In the genomic region with DNA sequence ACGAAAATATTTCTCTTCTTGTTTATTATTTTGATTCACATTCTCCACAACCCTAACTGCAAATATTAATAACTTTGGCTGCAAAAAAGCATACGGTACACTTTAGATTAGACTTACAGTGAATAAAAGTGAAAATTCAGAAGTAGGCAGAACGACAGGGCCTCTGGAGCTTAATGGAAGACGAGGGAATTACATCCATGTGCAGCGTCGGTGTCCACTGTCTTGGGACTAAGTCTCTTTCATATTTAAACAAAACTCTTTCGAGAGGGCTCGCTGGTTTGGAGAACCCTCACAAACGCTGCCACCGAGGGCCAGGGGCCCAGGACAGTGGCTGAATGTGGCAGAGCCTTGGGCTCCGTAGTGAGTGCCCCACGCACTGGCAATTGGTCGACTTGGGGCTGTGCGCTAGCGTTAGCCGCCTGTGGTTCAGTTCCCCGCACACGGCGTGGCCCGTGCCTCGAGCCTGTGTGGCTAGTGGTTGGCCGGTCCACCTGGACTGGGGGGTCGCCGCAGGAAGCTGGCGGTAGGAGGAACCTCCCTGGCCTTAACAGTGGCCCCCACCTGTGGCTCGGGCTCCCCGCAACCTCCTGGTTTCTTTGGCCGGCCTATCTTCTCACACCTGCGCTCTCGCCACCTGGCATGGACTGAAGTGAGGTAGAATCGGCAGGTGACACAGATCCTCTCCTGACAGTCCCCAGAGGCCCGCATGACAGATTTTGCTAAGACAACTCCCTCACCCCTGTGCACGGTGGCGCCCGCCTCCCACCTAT, we compare ENCODE assay signal across 9 cellular contexts. TPM values are rescaled to one million over a fixed set of nuclear protein-coding genes. Genes with fewer than 3 reads are reported as not detected.
DNase-seq lines count a peak whose midpoint lies in the region; ATAC-seq and TF ChIP-seq lines count a peak whose summit lies in the region.
"Had no signal": no experiment of that assay in that cellular context is flagged by ENCODE, and none has a peak within 500 bp of the region (broad histone marks: within the 10 kb centered on the region; RNA-seq: fewer than 3 reads in every experiment).

No MANE protein-coding gene starts in this region.

- no CpG with 5 or more reads among the region's 35 CpGs for WGBS in mesendoderm (ENCODE audit: extremely low coverage, insufficient coverage, low lambda C conversion rate)

- peaks cover 2% of the 10 kb centered on the region for H3K4me1 ChIP-seq in ACC112 (ENCODE audit: control insufficient read depth, insufficient read depth, low read length, unreplicated experiment)
- peaks cover 59% of the 10 kb centered on the region for H3K4me1 ChIP-seq in GM23338 (ENCODE audit: insufficient read depth)
- H3K4me1 ChIP-seq in mesendoderm (ENCODE audit: control insufficient read depth, low read depth, low read length), result peaks cover 2% of the 10 kb centered on the region

- H2BK15ac ChIP-seq in mesendoderm (replicated peaks; ENCODE audit: low read depth), result no peak overlapping the region

- no peaks in the 10 kb centered on the region; the same call in 2 of the 3 replicates for H3K9me3 Mint-ChIP-seq in GM23338
- H3K9me3 Mint-ChIP-seq in activated T-helper 1 cell treated with anti-CD3 and anti-CD28 coated beads, Interleukin-12 subunit alpha, Interleukin-12 subunit beta, Interleukin-2, Interleukin-4 antibody, amounts not matched to agents 30 ng/mL and 10 ng/mL and 1 ng/mL, durations not matched to agents 14 hours and 24 hours and 36 hours, result no peaks in the 10 kb centered on the region

- no peak overlapping the region for H4K8ac ChIP-seq in mesendoderm (ENCODE audit: low read depth, low read length)

- TF ChIP-seq CTCF in GM23338 (conservative IDR thresholded peaks at IDR 0.05; ENCODE audit: low read depth in 2 of 2), result 0 out of 4 replicates have a peak, but pooled peaks of 1 of the 2 experiments have one; percentile 16

- H3K4me3 Mint-ChIP-seq in GM23338, result peak overlapping the region; percentile 72
- H3K4me3 Mint-ChIP-seq in activated T-helper 1 cell treated with anti-CD3 and anti-CD28 coated beads, Interleukin-12 subunit alpha, Interleukin-12 subunit beta, Interleukin-2, Interleukin-4 antibody, amounts not matched to agents 30 ng/mL and 10 ng/mL and 1 ng/mL, durations not matched to agents 14 hours and 24 hours and 36 hours, result no peak overlapping the region

- H3K23ac ChIP-seq in mesendoderm (ENCODE audit: low read length), result no peak overlapping the region

- peaks cover 42% of the 10 kb centered on the region for H4K20me1 ChIP-seq in GM23338 (replicated peaks; ENCODE audit: insufficient read depth)

- no peaks in the 10 kb centered on the region for H3K36me3 ChIP-seq in ACC112 (ENCODE audit: insufficient read depth, low read length)
- no peaks in the 10 kb centered on the region for H3K36me3 ChIP-seq in GM23338 (ENCODE audit: insufficient read depth)
- H3K36me3 ChIP-seq in mesendoderm (ENCODE audit: control insufficient read depth, insufficient read depth, low read length), result no peaks in the 10 kb centered on the region

- no peaks in the 10 kb centered on the region for H3K79me2 ChIP-seq in ACC112 (ENCODE audit: control insufficient read depth, insufficient read depth, low read length, unreplicated experiment)
- H3K79me2 ChIP-seq in GM23338 (replicated peaks; ENCODE audit: insufficient read depth), result no peaks in the 10 kb centered on the region
- H3K79me2 ChIP-seq in mesendoderm (ENCODE audit: control insufficient read depth, insufficient read depth, low read length), result no peaks in the 10 kb centered on the region

- H3F3A ChIP-seq in GM23338 (replicated peaks; ENCODE audit: low read depth), result peaks cover 38% of the 10 kb centered on the region

- H2AK5ac ChIP-seq in mesendoderm (ENCODE audit: low read length), result no peak overlapping the region

- H3K4me2 ChIP-seq in GM23338 (peak overlapping the region; percentile 92), mesendoderm (ENCODE audit: low read length) (peak overlapping the region; percentile 64)

- H2BK5ac ChIP-seq in mesendoderm (ENCODE audit: low read length), result no peak overlapping the region

- no peak overlapping the region for H2BK120ac ChIP-seq in mesendoderm (ENCODE audit: low read depth, low read length)

- no peak overlapping the region for H4K5ac ChIP-seq in mesendoderm (ENCODE audit: low read length)

- H3K27ac ChIP-seq in ACC112 (ENCODE audit: low read depth, low read length) (no peak overlapping the region), GM23338 (ENCODE audit: low read depth) (no peak overlapping the region), mesendoderm (ENCODE audit: low read depth, low read length) (no peak overlapping the region)

- intact Hi-C loops in activated T-helper 1 cell treated with anti-CD3 and anti-CD28 coated beads, Interleukin-12 subunit alpha, Interleukin-12 subunit beta, Interleukin-2, Interleukin-4 antibody, amounts not matched to agents 30 ng/mL and 10 ng/mL and 1 ng/mL, durations not matched to agents 14 hours and 24 hours and 36 hours (cut with micrococcal nuclease), result loop anchor here (10.0 kb wide), 1 partner anchor 284 kb away; no protein-coding TSS in a partner anchor

- no peak overlapping the region for H3K18ac ChIP-seq in mesendoderm (ENCODE audit: low read length)

- H3K36me3 Mint-ChIP-seq in GM23338 (ENCODE audit: low read depth), result no peaks in the 10 kb centered on the region; the same call in 2 of the 3 replicates
- peaks cover 4% of the 10 kb centered on the region for H3K36me3 Mint-ChIP-seq in activated T-helper 1 cell treated with anti-CD3 and anti-CD28 coated beads, Interleukin-12 subunit alpha, Interleukin-12 subunit beta, Interleukin-2, Interleukin-4 antibody, amounts not matched to agents 30 ng/mL and 10 ng/mL and 1 ng/mL, durations not matched to agents 14 hours and 24 hours and 36 hours (ENCODE audit: low read depth)

- H3K4me1 Mint-ChIP-seq in GM23338, result peaks cover 55% of the 10 kb centered on the region
- H3K4me1 Mint-ChIP-seq in activated T-helper 1 cell treated with anti-CD3 and anti-CD28 coated beads, Interleukin-12 subunit alpha, Interleukin-12 subunit beta, Interleukin-2, Interleukin-4 antibody, amounts not matched to agents 30 ng/mL and 10 ng/mL and 1 ng/mL, durations not matched to agents 14 hours and 24 hours and 36 hours (ENCODE audit: low read depth), result peaks cover 6% of the 10 kb centered on the region

- peaks cover 100% of the 10 kb centered on the region for H3K27me3 Mint-ChIP-seq in GM23338 (ENCODE audit: insufficient read depth, low read depth, poor library complexity)
- H3K27me3 Mint-ChIP-seq in activated T-helper 1 cell treated with anti-CD3 and anti-CD28 coated beads, Interleukin-12 subunit alpha, Interleukin-12 subunit beta, Interleukin-2, Interleukin-4 antibody, amounts not matched to agents 30 ng/mL and 10 ng/mL and 1 ng/mL, durations not matched to agents 14 hours and 24 hours and 36 hours (ENCODE audit: insufficient read depth), result peaks cover 84% of the 10 kb centered on the region

- no peaks in the 10 kb centered on the region for H3K79me1 ChIP-seq in mesendoderm (ENCODE audit: low read length)

- no peak overlapping the region for H3K4ac ChIP-seq in mesendoderm (ENCODE audit: low read depth, low read length)

- H3K4me3 ChIP-seq in ACC112 (ENCODE audit: low read depth, low read length), result peak overlapping the region; percentile 86
- peak overlapping the region; percentile 56 for H3K4me3 ChIP-seq in GM23338
- H3K4me3 ChIP-seq in mesendoderm (ENCODE audit: low read length), result no peak overlapping the region

- H3K27me3 ChIP-seq in ACC112 (ENCODE audit: insufficient read depth, low read length), result peaks cover 98% of the 10 kb centered on the region
- peaks cover 96% of the 10 kb centered on the region for H3K27me3 ChIP-seq in GM23338 (ENCODE audit: insufficient read depth)
- peaks cover 75% of the 10 kb centered on the region for H3K27me3 ChIP-seq in mesendoderm (ENCODE audit: insufficient read depth, low read length, poor library complexity)

- H2AFZ ChIP-seq in ACC112 (ENCODE audit: low read length, unreplicated experiment) (peak overlapping the region; percentile 22), GM23338 (no peak overlapping the region)

- DNase-seq in GM23338 (ENCODE audit: low spot score) (peak; percentile 37), SW480 (ENCODE audit: low spot score) (peak; percentile 16), mesendoderm (no peak), NCI-H1694 (lab: John Stamatoyannopoulos, UW) (no peak), SKM-1 treated with dmso at 0.1 percent for 144 hours (lab: John Stamatoyannopoulos, UW; ENCODE audit: unreplicated experiment) (no peak)
- DNase-seq in activated T-helper 1 cell treated with anti-CD3 and anti-CD28 coated beads, Interleukin-12 subunit alpha, Interleukin-12 subunit beta, Interleukin-2, Interleukin-4 antibody, amounts not matched to agents 30 ng/mL and 10 ng/mL and 1 ng/mL, durations not matched to agents 14 hours and 24 hours and 36 hours (ENCODE audit: low spot score), result no peak

- H3K9ac ChIP-seq in mesendoderm (ENCODE audit: low read length), result no peak overlapping the region

- H3K27ac Mint-ChIP-seq in GM23338, result no peak overlapping the region
- no peak overlapping the region for H3K27ac Mint-ChIP-seq in activated T-helper 1 cell treated with anti-CD3 and anti-CD28 coated beads, Interleukin-12 subunit alpha, Interleukin-12 subunit beta, Interleukin-2, Interleukin-4 antibody, amounts not matched to agents 30 ng/mL and 10 ng/mL and 1 ng/mL, durations not matched to agents 14 hours and 24 hours and 36 hours

- no peaks in the 10 kb centered on the region for H3K9me2 ChIP-seq in GM23338 (ENCODE audit: insufficient read depth)

- H3K56ac ChIP-seq in mesendoderm (ENCODE audit: low read length), result no peak overlapping the region

- ATAC-seq in GM23338 (no peak), GM18858 (IDR thresholded peaks at IDR 0.05; ENCODE audit: unreplicated experiment) (no peak)

TF ChIP-seq in GM23338, 12 proteins besides CTCF, POLR2A, EP300 and RAD21 (continues in another document):
- TF ChIP-seq JUNB (IDR thresholded peaks at IDR 0.05; ENCODE audit: unreplicated experiment) (no peak), EZH2phosphoT487 (IDR thresholded peaks at IDR 0.05; ENCODE audit: unreplicated experiment) (peak; percentile 54)
- TF ChIP-seq, protein P1, sequence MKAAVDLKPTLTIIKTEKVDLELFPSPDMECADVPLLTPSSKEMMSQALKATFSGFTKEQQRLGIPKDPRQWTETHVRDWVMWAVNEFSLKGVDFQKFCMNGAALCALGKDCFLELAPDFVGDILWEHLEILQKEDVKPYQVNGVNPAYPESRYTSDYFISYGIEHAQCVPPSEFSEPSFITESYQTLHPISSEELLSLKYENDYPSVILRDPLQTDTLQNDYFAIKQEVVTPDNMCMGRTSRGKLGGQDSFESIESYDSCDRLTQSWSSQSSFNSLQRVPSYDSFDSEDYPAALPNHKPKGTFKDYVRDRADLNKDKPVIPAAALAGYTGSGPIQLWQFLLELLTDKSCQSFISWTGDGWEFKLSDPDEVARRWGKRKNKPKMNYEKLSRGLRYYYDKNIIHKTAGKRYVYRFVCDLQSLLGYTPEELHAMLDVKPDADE (IDR thresholded peaks at IDR 0.05), result no peak

RNA-seq across cellular contexts. Expression of a gene that starts 0.7 kb away (rescaled TPM):
- not detected in 2 replicates for total RNA-seq in GM23338 (2014; rRNA removed; shearing (Covaris generic))
- polyA plus RNA-seq in GM23338 (2016; fragmentation: Nextera tagmentation; extraction: Ambion mirVana), result 0.37 and 0.74 TPM in 2 replicates
- 0.21 TPM for polyA plus RNA-seq in mesendoderm (2013, experiment 1 of 2)
- 0.15 TPM for polyA plus RNA-seq in mesendoderm (2013, experiment 2 of 2)
- not detected in 2 replicates for total RNA-seq in activated T-helper 1 cell treated with anti-CD3 and anti-CD28 coated beads, Interleukin-12 subunit alpha, Interleukin-12 subunit beta, Interleukin-2, Interleukin-4 antibody, amounts not matched to agents 30 ng/mL and 10 ng/mL and 1 ng/mL, durations not matched to agents 14 hours and 24 hours and 36 hours
- total RNA-seq: omental fat pad had no signal

Comparison
In these comparisons a context has a peak if more than half of its experiments do, and no peak if none do; other contexts are left out.
1. DNase-seq: peak in GM23338 (single experiment) and SW480 (single experiment); none in mesendoderm (single experiment), NCI-H1694 (single experiment), activated T-helper 1 cell treated with anti-CD3 and anti-CD28 coated beads, Interleukin-12 subunit alpha, Interleukin-12 subunit beta, Interleukin-2, Interleukin-4 antibody, amounts not matched to agents 30 ng/mL and 10 ng/mL and 1 ng/mL, durations not matched to agents 14 hours and 24 hours and 36 hours (single experiment) and SKM-1 treated with dmso at 0.1 percent for 144 hours (single experiment).